ENCODE assay signal across 1 cellular context in genomic region chr6:41638002-41638800, GRCh38.
TF ChIP-seq lines count a peak whose summit lies in the region.

A gene with protein sequence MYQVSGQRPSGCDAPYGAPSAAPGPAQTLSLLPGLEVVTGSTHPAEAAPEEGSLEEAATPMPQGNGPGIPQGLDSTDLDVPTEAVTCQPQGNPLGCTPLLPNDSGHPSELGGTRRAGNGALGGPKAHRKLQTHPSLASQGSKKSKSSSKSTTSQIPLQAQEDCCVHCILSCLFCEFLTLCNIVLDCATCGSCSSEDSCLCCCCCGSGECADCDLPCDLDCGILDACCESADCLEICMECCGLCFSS (plus strand): TSS chr6:41638468. CDS start chr6:41638750, 282 bp downstream.

TF ChIP-seq in HepG2, 621 proteins besides CTCF, POLR2A, EP300 and RAD21 (continued from another document):
- no peak for TF ChIP-seq ZNF280D (CRISPR knock-in tag; IDR thresholded peaks at IDR 0.05)
- no peak for TF ChIP-seq MAFG (CRISPR knock-in tag; IDR thresholded peaks at IDR 0.05)
- no peak for TF ChIP-seq FIP1L1 (IDR thresholded peaks at IDR 0.05; ENCODE audit: borderline replicate concordance, insufficient read depth, low read depth, low read length)
- TF ChIP-seq, protein P1, sequence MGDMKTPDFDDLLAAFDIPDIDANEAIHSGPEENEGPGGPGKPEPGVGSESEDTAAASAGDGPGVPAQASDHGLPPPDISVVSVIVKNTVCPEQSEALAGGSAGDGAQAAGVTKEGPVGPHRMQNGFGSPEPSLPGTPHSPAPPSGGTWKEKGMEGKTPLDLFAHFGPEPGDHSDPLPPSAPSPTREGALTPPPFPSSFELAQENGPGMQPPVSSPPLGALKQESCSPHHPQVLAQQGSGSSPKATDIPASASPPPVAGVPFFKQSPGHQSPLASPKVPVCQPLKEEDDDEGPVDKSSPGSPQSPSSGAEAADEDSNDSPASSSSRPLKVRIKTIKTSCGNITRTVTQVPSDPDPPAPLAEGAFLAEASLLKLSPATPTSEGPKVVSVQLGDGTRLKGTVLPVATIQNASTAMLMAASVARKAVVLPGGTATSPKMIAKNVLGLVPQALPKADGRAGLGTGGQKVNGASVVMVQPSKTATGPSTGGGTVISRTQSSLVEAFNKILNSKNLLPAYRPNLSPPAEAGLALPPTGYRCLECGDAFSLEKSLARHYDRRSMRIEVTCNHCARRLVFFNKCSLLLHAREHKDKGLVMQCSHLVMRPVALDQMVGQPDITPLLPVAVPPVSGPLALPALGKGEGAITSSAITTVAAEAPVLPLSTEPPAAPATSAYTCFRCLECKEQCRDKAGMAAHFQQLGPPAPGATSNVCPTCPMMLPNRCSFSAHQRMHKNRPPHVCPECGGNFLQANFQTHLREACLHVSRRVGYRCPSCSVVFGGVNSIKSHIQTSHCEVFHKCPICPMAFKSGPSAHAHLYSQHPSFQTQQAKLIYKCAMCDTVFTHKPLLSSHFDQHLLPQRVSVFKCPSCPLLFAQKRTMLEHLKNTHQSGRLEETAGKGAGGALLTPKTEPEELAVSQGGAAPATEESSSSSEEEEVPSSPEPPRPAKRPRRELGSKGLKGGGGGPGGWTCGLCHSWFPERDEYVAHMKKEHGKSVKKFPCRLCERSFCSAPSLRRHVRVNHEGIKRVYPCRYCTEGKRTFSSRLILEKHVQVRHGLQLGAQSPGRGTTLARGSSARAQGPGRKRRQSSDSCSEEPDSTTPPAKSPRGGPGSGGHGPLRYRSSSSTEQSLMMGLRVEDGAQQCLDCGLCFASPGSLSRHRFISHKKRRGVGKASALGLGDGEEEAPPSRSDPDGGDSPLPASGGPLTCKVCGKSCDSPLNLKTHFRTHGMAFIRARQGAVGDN (CRISPR knock-in tag; IDR thresholded peaks at IDR 0.05), result no peak; the same call in 1 of the 2 replicates
- TF ChIP-seq KAT2B (IDR thresholded peaks at IDR 0.05; ENCODE audit: borderline replicate concordance, low read depth, low read length), result no peak
- peak; percentile 81 for TF ChIP-seq HNRNPK (IDR thresholded peaks at IDR 0.05; ENCODE audit: low read depth, low read length, poor library complexity, severe bottlenecking)
- TF ChIP-seq ZNF263 (CRISPR knock-in tag; IDR thresholded peaks at IDR 0.05), result no peak
- no peak for TF ChIP-seq HIVEP1 (CRISPR knock-in tag; IDR thresholded peaks at IDR 0.05)
- 0 out of 2 replicates have a peak, but pooled peaks have one; percentile 7 for TF ChIP-seq GABPB1 (CRISPR knock-in tag; IDR thresholded peaks at IDR 0.05)
- TF ChIP-seq TOE1 (CRISPR knock-in tag; IDR thresholded peaks at IDR 0.05), result no peak
- TF ChIP-seq ZNF24 (IDR thresholded peaks at IDR 0.05), result no peak
